23 cellular contexts compared by ENCODE assay signal in the genomic region with DNA sequence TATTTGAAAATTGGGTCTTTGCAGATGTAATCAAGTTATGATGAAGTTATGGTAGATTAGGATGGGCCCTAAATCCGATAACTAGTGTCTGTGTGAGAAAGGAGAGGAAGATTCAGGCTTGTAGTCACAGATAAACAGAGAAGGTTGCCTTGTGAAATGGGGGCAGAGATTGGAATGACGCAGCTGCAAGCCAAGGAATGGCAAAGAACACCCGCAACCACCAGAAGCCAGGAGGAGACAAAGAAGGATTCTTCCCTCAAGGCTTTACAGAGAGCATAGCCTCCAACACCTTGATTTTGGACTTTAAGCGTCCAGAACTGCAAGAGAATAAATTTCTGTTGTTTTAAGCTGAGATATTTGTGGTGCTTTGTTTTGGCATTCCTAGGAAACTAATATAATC. TPM values are rescaled to one million over a fixed set of nuclear protein-coding genes. Genes with fewer than 3 reads are reported as not detected.
"Had no signal": no experiment of that assay in that cellular context is flagged by ENCODE, and none has a peak within 500 bp of the region (broad histone marks: within the 10 kb centered on the region; RNA-seq: fewer than 3 reads in every experiment).

No MANE protein-coding gene starts in this region.

- H3K9me3 Mint-ChIP-seq: endodermal cell; stimulated activated memory B cell treated with anti-CD40 and anti-IgM and Interleukin-4, amounts not matched to agents 10 μg/mL and 1 μg/mL and 100 μg/mL, for 72 hours had no signal

- DNase-seq: effector CD4-positive, alpha-beta T cell; endodermal cell; erythroblast; heart right ventricle; kidney glomerular epithelial cell; mammary epithelial cell; naive thymus-derived CD8-positive, alpha-beta T cell; psoas muscle; retina; right lobe of liver; spleen; stimulated activated CD4-positive, alpha-beta T cell treated with anti-CD3 and anti-CD28 coated beads, Interleukin-15, amount 100 ng/mL, for 24 hours; stimulated activated CD4-positive, alpha-beta T cell treated with anti-CD3 and anti-CD28 coated beads, Interleukin-1b, Interleukin-23, amount 100 ng/mL, for 48 hours; stimulated activated CD4-positive, alpha-beta T cell treated with anti-CD3 and anti-CD28 coated beads, Interleukin-4, amount 100 ng/mL, for 24 hours; testis; upper lobe of right lung had no signal

- H3K36me3 Mint-ChIP-seq: naive thymus-derived CD8-positive, alpha-beta T cell; stimulated activated memory B cell treated with anti-CD40 and anti-IgM and Interleukin-4, amounts not matched to agents 10 μg/mL and 1 μg/mL and 100 μg/mL, for 72 hours had no signal

- H3K4me3 ChIP-seq: coronary artery, heart right ventricle, psoas muscle, right lobe of liver, spleen, testis, tibial nerve, upper lobe of right lung, vagina had no signal

- H3K9me3 ChIP-seq: neutrophil, psoas muscle, right lobe of liver, spleen, testis, tibial nerve, upper lobe of right lung, vagina had no signal

- H3K27me3 ChIP-seq: heart right ventricle, neutrophil, right lobe of liver, spleen, testis, tibial nerve, upper lobe of right lung, vagina had no signal

- H3K4me3 Mint-ChIP-seq: endodermal cell; naive thymus-derived CD8-positive, alpha-beta T cell; stimulated activated memory B cell treated with anti-CD40 and anti-IgM and Interleukin-4, amounts not matched to agents 10 μg/mL and 1 μg/mL and 100 μg/mL, for 72 hours; stimulated activated naive CD8-positive, alpha-beta T cell treated with anti-CD3 and anti-CD28 coated beads, Interleukin-15, Interleukin-2, amounts not matched to agents 100 ng/mL and 50 ng/mL, for 24 hours had no signal

- ATAC-seq: heart right ventricle; naive thymus-derived CD8-positive, alpha-beta T cell; psoas muscle; right lobe of liver; stimulated activated memory B cell treated with anti-CD40 and anti-IgM and Interleukin-4, amounts not matched to agents 10 μg/mL and 1 μg/mL and 100 μg/mL, for 72 hours; upper lobe of right lung had no signal

- H3K4me1 Mint-ChIP-seq: naive thymus-derived CD8-positive, alpha-beta T cell; stimulated activated memory B cell treated with anti-CD40 and anti-IgM and Interleukin-4, amounts not matched to agents 10 μg/mL and 1 μg/mL and 100 μg/mL, for 72 hours had no signal

- H3K27ac ChIP-seq: coronary artery, heart right ventricle, neutrophil, psoas muscle, right lobe of liver, spleen, testis, tibial nerve, upper lobe of right lung, vagina had no signal

- H3K27ac Mint-ChIP-seq: endodermal cell; naive thymus-derived CD8-positive, alpha-beta T cell; stimulated activated memory B cell treated with anti-CD40 and anti-IgM and Interleukin-4, amounts not matched to agents 10 μg/mL and 1 μg/mL and 100 μg/mL, for 72 hours; stimulated activated naive CD8-positive, alpha-beta T cell treated with anti-CD3 and anti-CD28 coated beads, Interleukin-15, Interleukin-2, amounts not matched to agents 100 ng/mL and 50 ng/mL, for 24 hours had no signal

- H3K4me1 ChIP-seq: psoas muscle, right lobe of liver, spleen, testis, upper lobe of right lung, vagina had no signal

- H3K27me3 Mint-ChIP-seq: stimulated activated naive CD8-positive, alpha-beta T cell treated with anti-CD3 and anti-CD28 coated beads, Interleukin-15, Interleukin-2, amounts not matched to agents 100 ng/mL and 50 ng/mL, for 24 hours had no signal

- H3K36me3 ChIP-seq: heart right ventricle, neutrophil, right lobe of liver, spleen, tibial nerve, upper lobe of right lung, vagina had no signal

RNA-seq across cellular contexts. Expression of a gene that starts 35.4 kb away (rescaled TPM):
- total RNA-seq: endothelial cell of umbilical vein; mammary epithelial cell; naive thymus-derived CD8-positive, alpha-beta T cell had no signal
